1 cellular context compared by ENCODE assay signal in the genomic region with DNA sequence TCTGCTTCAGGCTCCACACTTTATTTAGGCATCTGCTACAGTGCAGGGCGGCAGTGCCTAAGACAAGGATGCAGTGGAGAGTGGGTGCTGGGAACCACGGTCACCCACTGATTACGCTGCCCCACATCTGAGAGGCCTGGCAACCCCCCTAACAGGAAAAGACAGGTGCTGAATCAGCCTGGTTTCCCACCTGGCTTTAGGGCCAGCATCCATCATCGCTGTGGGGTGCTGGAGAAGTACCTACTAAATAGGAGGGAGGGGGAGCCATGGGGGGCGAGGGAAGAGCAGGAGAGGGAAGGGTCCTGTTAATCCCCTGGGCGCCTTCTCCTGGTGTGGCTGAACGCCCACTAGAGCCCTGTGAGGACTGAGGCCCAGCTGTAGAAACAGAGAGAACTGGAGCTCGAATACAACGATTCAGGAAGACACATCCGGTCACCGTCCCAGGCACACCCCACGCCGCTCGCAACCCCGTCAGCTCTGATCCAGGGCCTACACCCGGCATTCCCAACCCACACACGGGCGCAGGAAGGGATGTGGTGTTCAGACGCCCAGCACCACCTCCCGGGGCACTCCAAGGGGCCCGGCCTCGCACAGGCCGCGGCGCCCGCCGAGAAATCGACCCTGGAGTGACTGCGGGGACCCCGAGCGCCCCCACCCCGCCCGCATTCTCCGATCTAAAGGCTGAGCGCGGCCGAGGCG.
A peak's percentile ranks its signal among the peaks of the same experiment; 100 is the strongest.
TF ChIP-seq lines count a peak whose summit lies in the region.

No MANE protein-coding gene starts in this region.

TF ChIP-seq in K562, 482 proteins besides CTCF, POLR2A, EP300 and RAD21 (continued from another document):
- TF ChIP-seq FOXA3 (CRISPR knock-in tag; conservative IDR thresholded peaks at IDR 0.05 in 1 of 2, IDR thresholded peaks at IDR 0.05 in 1 of 2) (no peak), ETV5 (CRISPR knock-in tag; IDR thresholded peaks at IDR 0.05; ENCODE audit: low read depth) (peak; percentile 65), SAFB (IDR thresholded peaks at IDR 0.05; ENCODE audit: borderline replicate concordance, low read depth, low read length) (no peak), ZFX (CRISPR knock-in tag; IDR thresholded peaks at IDR 0.05) (peak; percentile 89), EP400 (IDR thresholded peaks at IDR 0.05) (peak; percentile 60)
